Comparison of ENCODE assay signal across 24 cellular contexts in genomic region chr11:122815900-122816299, GRCh38. TPM values are rescaled to one million over a fixed set of nuclear protein-coding genes. Genes with fewer than 3 reads are reported as not detected.
DNase-seq lines count a peak whose midpoint lies in the region; ATAC-seq and TF ChIP-seq lines count a peak whose summit lies in the region.
"Had no signal": no experiment of that assay in that cellular context is flagged by ENCODE, and none has a peak within 500 bp of the region (broad histone marks: within the 10 kb centered on the region; RNA-seq: fewer than 3 reads in every experiment).

No MANE protein-coding gene starts in this region.

- H3F3A ChIP-seq in Loucy (ENCODE audit: low read depth) = peaks cover 2% of the 10 kb centered on the region; the same call in 1 of the 2 replicates

- no peak overlapping the region for H2BK120ac ChIP-seq in trophoblast cell (ENCODE audit: insufficient read depth, low read length, poor library complexity)

- H4K91ac ChIP-seq in trophoblast cell (ENCODE audit: low read depth, low read length) = no peak overlapping the region

- H4K12ac ChIP-seq in trophoblast cell (ENCODE audit: low read depth, low read length) = no peak overlapping the region

- no peak overlapping the region for H3K23ac ChIP-seq in trophoblast cell (ENCODE audit: low read length)

- no peak for ATAC-seq in upper lobe of left lung (ENCODE audit: low FRiP score in 2 of 2)
- ATAC-seq: CD8-positive, alpha-beta T cell; HCT116 had no signal

- no peak overlapping the region for H3K18ac ChIP-seq in trophoblast cell (ENCODE audit: low read length)

- H3K4ac ChIP-seq in trophoblast cell (ENCODE audit: low read depth, low read length) = no peak overlapping the region

- H3K79me1 ChIP-seq in trophoblast cell (ENCODE audit: low read length) = peaks cover 5% of the 10 kb centered on the region

- H3K27me3 ChIP-seq in Loucy (ENCODE audit: insufficient read depth, low read length, poor library complexity, severe bottlenecking) = no peaks in the 10 kb centered on the region
- no peaks in the 10 kb centered on the region for H3K27me3 ChIP-seq in trophoblast cell (ENCODE audit: insufficient read depth, low read length)
- H3K27me3 ChIP-seq in dorsolateral prefrontal cortex = peaks cover 0 to 6% (median 0%) of the 10 kb centered on the region in 45 donors
- no peaks in the 10 kb centered on the region for H3K27me3 ChIP-seq in upper lobe of left lung

- no peak for TF ChIP-seq EP300 in upper lobe of left lung (IDR thresholded peaks at IDR 0.05)

- H3K36me3 ChIP-seq in Loucy (ENCODE audit: insufficient read depth, low read length) (peaks cover 14% of the 10 kb centered on the region; the same call in 1 of the 2 replicates), trophoblast cell (ENCODE audit: control insufficient read depth in 1 of 2, insufficient read depth in 2 of 2, low read length in 2 of 2) (no peaks in the 10 kb centered on the region), upper lobe of left lung (no peaks in the 10 kb centered on the region)

- H3K4me3 ChIP-seq in Loucy (ENCODE audit: low read length, poor library complexity, severe bottlenecking) (no peak overlapping the region), trophoblast cell (ENCODE audit: low read depth, low read length) (no peak overlapping the region), dorsolateral prefrontal cortex (no peak overlapping the region), upper lobe of left lung (no peak overlapping the region)
- H3K4me3 ChIP-seq: A549 had no signal

- no peaks in the 10 kb centered on the region for H4K20me1 ChIP-seq in Loucy (ENCODE audit: insufficient read depth, low read length, poor library complexity, severe bottlenecking)

- H3K9ac ChIP-seq in Loucy (ENCODE audit: low read depth, low read length, poor library complexity, severe bottlenecking) = peak overlapping the region; percentile 40
- no peak overlapping the region for H3K9ac ChIP-seq in trophoblast cell (ENCODE audit: low read length)

- no peak overlapping the region for H4K8ac ChIP-seq in trophoblast cell (ENCODE audit: low read depth, low read length)

- peaks cover 39% of the 10 kb centered on the region for H3K4me1 ChIP-seq in Loucy (ENCODE audit: insufficient read depth, low read length, poor library complexity, severe bottlenecking)
- H3K4me1 ChIP-seq in trophoblast cell (ENCODE audit: control insufficient read depth in 1 of 2, insufficient read depth in 2 of 2, low read length in 2 of 2) = peaks cover 0 to 7% of the 10 kb centered on the region in 2 experiments
- H3K4me1 ChIP-seq in upper lobe of left lung = peaks cover 0 to 10% (median 5%) of the 10 kb centered on the region in 4 donors
- H3K4me1 ChIP-seq: A549 had no signal

- TF ChIP-seq POLR2A in upper lobe of left lung (IDR thresholded peaks at IDR 0.05) = no peak

- H3K9me3 ChIP-seq in Loucy (ENCODE audit: insufficient read depth, low read depth, low read length) (peaks cover 12% of the 10 kb centered on the region; the same call in 1 of the 2 replicates), trophoblast cell (ENCODE audit: insufficient read depth, low read depth, low read length) (peaks cover 4% of the 10 kb centered on the region), upper lobe of left lung (peaks cover 0 to 4% (median 2%) of the 10 kb centered on the region in 4 donors)
- H3K9me3 ChIP-seq: A549 had no signal

- intact Hi-C loops in dorsolateral prefrontal cortex (cut with DNase I) = no loop called here

- H2BK5ac ChIP-seq in trophoblast cell (ENCODE audit: low read depth, low read length, poor library complexity) = no peak overlapping the region

- no peak overlapping the region for H3K4me2 ChIP-seq in Loucy (ENCODE audit: low read depth, low read length, poor library complexity, severe bottlenecking)
- no peak overlapping the region for H3K4me2 ChIP-seq in trophoblast cell (ENCODE audit: low read length)
- H3K4me2 ChIP-seq: A549 had no signal

- TF ChIP-seq CTCF in Loucy (conservative IDR thresholded peaks at IDR 0.05; ENCODE audit: low read length) (no peak), dorsolateral prefrontal cortex (IDR thresholded peaks at IDR 0.05 in 54 of 56, conservative IDR thresholded peaks at IDR 0.05 in 2 of 56; ENCODE audit: low read depth in 1 of 56, partially characterized antibody in 56 of 56) (no peak), upper lobe of left lung (IDR thresholded peaks at IDR 0.05) (no peak)

- no peak overlapping the region for H3K14ac ChIP-seq in trophoblast cell (ENCODE audit: low read length)

- peak overlapping the region; percentile 88 for H3K27ac ChIP-seq in epithelial cell of prostate
- peak overlapping the region; percentile 81 for H3K27ac ChIP-seq in trophoblast cell (ENCODE audit: low read depth, low read length)
- H3K27ac ChIP-seq in dorsolateral prefrontal cortex = peak overlapping the region in 1 of 59 donors; percentile 0
- H3K27ac ChIP-seq in upper lobe of left lung = peak overlapping the region in 1 of 4 donors; percentile 71
- H3K27ac ChIP-seq: A549, C4-2B, RWPE1 had no signal

- H2AFZ ChIP-seq in Loucy (ENCODE audit: low read length) = no peak overlapping the region
- no peak overlapping the region for H2AFZ ChIP-seq in trophoblast cell (ENCODE audit: insufficient read depth, low read length, poor library complexity)

- H3K79me2 ChIP-seq in Loucy (ENCODE audit: insufficient read depth, low read length) (no peaks in the 10 kb centered on the region), trophoblast cell (ENCODE audit: control insufficient read depth, insufficient read depth, low read length, poor library complexity) (no peaks in the 10 kb centered on the region)

- peak overlapping the region; percentile 73 for H2BK12ac ChIP-seq in trophoblast cell (ENCODE audit: low read length)

- no peak for DNase-seq in epithelial cell of prostate (ENCODE audit: low read depth, low spot score)
- DNase-seq in trophoblast cell = no peak
- no peak for DNase-seq in T-helper 9 cell
- no peak for DNase-seq in NCI-H1048 (lab: John Stamatoyannopoulos, UW)
- DNase-seq in dorsolateral prefrontal cortex = no peak
- DNase-seq in upper lobe of left lung = no peak
- DNase-seq: AML-193; CD8-positive, alpha-beta T cell; DMS79 treated with DMSO at 0.1 percent for 48 hours; GF-D8; NCI-H1105; NCI-H1436 treated with DMSO at 0.1 percent for 48 hours; NCI-H187 treated with DMSO at 0.1 percent for 48 hours; NCI-H524; NCI-H748 treated with DMSO at 0.1 percent for 48 hours; SHP77 had no signal

- WGBS in trophoblast cell (ENCODE audit: extremely low coverage, insufficient coverage, insufficient read length) = no CpG with 5 or more reads among the region's 5 CpGs
- WGBS in upper lobe of left lung, 2 donors = 91 to 92% methylated on average over 5 of the region's 5 CpGs

- H2AK5ac ChIP-seq in trophoblast cell (ENCODE audit: low read length) = no peak overlapping the region

- no peaks in the 10 kb centered on the region for H3K9me2 ChIP-seq in Loucy (replicated peaks; ENCODE audit: low read depth, low read length)

RNA-seq across cellular contexts. Expression of gene CRTAM, which starts 22.4 kb away (rescaled TPM):
- polyA plus RNA-seq in trophoblast cell (2013) = 0.03 and 0.04 TPM in 2 replicates
- total RNA-seq in dorsolateral prefrontal cortex (1 to 10 TPM in 6 of 120 experiments, under 1 TPM in 75, not detected in 39; 0.18 to 1.5 (median 0.47) TPM), upper lobe of left lung (1 to 10 TPM in 5 of 6 donors, not detected in 1; 1.1 to 5.4 (median 2.6) TPM)
- total RNA-seq: H4, HT-29, M059J had no signal
